8 cellular contexts compared by ENCODE assay signal in genomic region chr12:71687172-71687571, GRCh38. TPM values are rescaled to one million over a fixed set of nuclear protein-coding genes. Genes with fewer than 3 reads are reported as not detected.
A peak's percentile ranks its signal among the peaks of the same experiment; 100 is the strongest.
DNase-seq lines count a peak whose midpoint lies in the region; ATAC-seq and TF ChIP-seq lines count a peak whose summit lies in the region.
"Not testable (repeated sequence)": the region's sequence is repeated elsewhere in the genome, so short reads cannot be mapped to it uniquely, and the experiment has no call there.

No MANE protein-coding gene starts in this region.

- POLR2A ChIA-PET in activated CD4-positive, alpha-beta memory T cell treated with anti-CD3 and anti-CD28 coated beads for 36 hours (lab: Charles Lee), result interaction anchor here (0.7 to 4.7 kb wide), 2 partner anchors 23 to 179 kb away, joined by 4 to 132 read pairs; partner anchors contain the start of genes THAP2 and ZFC3H1

- H3F3A ChIP-seq in DOHH2 (ENCODE audit: control insufficient read depth, insufficient read depth) (peaks cover 40% of the 10 kb centered on the region), MM.1S (ENCODE audit: insufficient read depth, low read length) (peaks cover 56% of the 10 kb centered on the region)

- H3K4me1 ChIP-seq in DOHH2 (ENCODE audit: control insufficient read depth, low read length) (peaks cover 69% of the 10 kb centered on the region), mammary epithelial cell (ENCODE audit: insufficient read depth, low read length) (peaks cover 11% of the 10 kb centered on the region), gastrocnemius medialis (peaks cover 39 to 55% of the 10 kb centered on the region in 2 donors), vagina (peaks cover 35% of the 10 kb centered on the region)
- not testable (repeated sequence) for H3K4me1 ChIP-seq in MM.1S (ENCODE audit: low read length)

- DNase-seq in MM.1S; activated CD4-positive, alpha-beta memory T cell treated with anti-CD3 and anti-CD28 coated beads for 36 hours; mammary epithelial cell; fibroblast of villous mesenchyme (ENCODE audit: low read depth); mesothelial cell of epicardium (ENCODE audit: low spot score in 2 of 2, unreplicated experiment in 2 of 2); gastrocnemius medialis; vagina (ENCODE audit: extremely low spot score in 2 of 2): not testable (repeated sequence)

- not testable (repeated sequence) for H4K20me1 ChIP-seq in DOHH2 (ENCODE audit: control insufficient read depth, insufficient read depth, low read depth, low read length); MM.1S (ENCODE audit: insufficient read depth, low read length); mammary epithelial cell (ENCODE audit: insufficient read depth, low read length)

- H3K9me3 ChIP-seq in DOHH2 (ENCODE audit: control insufficient read depth, insufficient read depth, low read length); MM.1S (replicated peaks; ENCODE audit: insufficient read depth, low read length); mammary epithelial cell (replicated peaks; ENCODE audit: insufficient read depth, low read length); gastrocnemius medialis; vagina: not testable (repeated sequence)

- TF ChIP-seq CTCF in DOHH2 (IDR thresholded peaks at IDR 0.05; ENCODE audit: low read depth, low read length, poor library complexity, severe bottlenecking); MM.1S (IDR thresholded peaks at IDR 0.05; ENCODE audit: low read length); mammary epithelial cell (conservative IDR thresholded peaks at IDR 0.05 in 1 of 2, IDR thresholded peaks at IDR 0.05 in 1 of 2; ENCODE audit: extremely low read depth in 1 of 2, insufficient read depth in 1 of 2, low read depth in 1 of 2, low read length in 2 of 2); fibroblast of villous mesenchyme (IDR thresholded peaks at IDR 0.05; ENCODE audit: insufficient read depth, low read depth, low read length); mesothelial cell of epicardium (IDR thresholded peaks at IDR 0.05; ENCODE audit: unreplicated experiment); gastrocnemius medialis (IDR thresholded peaks at IDR 0.05 in 4 of 5, conservative IDR thresholded peaks at IDR 0.05 in 1 of 5); vagina (IDR thresholded peaks at IDR 0.05): not testable (repeated sequence)

- peaks cover 28% of the 10 kb centered on the region for H3K36me3 ChIP-seq in DOHH2 (ENCODE audit: control insufficient read depth, low read length)
- not testable (repeated sequence) for H3K36me3 ChIP-seq in MM.1S (replicated peaks; ENCODE audit: insufficient read depth, low read length); mammary epithelial cell (ENCODE audit: insufficient read depth, low read length); gastrocnemius medialis; vagina

- not testable (repeated sequence) for H3K36me3 Mint-ChIP-seq in activated CD4-positive, alpha-beta memory T cell treated with anti-CD3 and anti-CD28 coated beads for 36 hours; mesothelial cell of epicardium

- H3K4me3 ChIP-seq in DOHH2 (ENCODE audit: low read length) (peak overlapping the region; percentile 81), MM.1S (ENCODE audit: low read length) (peak overlapping the region; percentile 75), mammary epithelial cell (replicated peaks in 1 of 3; ENCODE audit: insufficient read depth in 1 of 3, low read depth in 2 of 3, low read length in 3 of 3) (peak overlapping the region; percentile 86 to 97 (median 89)), fibroblast of villous mesenchyme (ENCODE audit: low read depth, low read length) (peak overlapping the region; percentile 85), gastrocnemius medialis (peak overlapping the region; percentile 62 to 82 (median 71)), vagina (peak overlapping the region; percentile 74 to 85)

- H3K9ac ChIP-seq in MM.1S (ENCODE audit: low read length) (peak overlapping the region; percentile 81), mammary epithelial cell (ENCODE audit: insufficient read depth, low read length) (peak overlapping the region; percentile 13)

- H3K4me3 Mint-ChIP-seq in activated CD4-positive, alpha-beta memory T cell treated with anti-CD3 and anti-CD28 coated beads for 36 hours, result peak overlapping the region; percentile 12
- H3K4me3 Mint-ChIP-seq in mesothelial cell of epicardium, result peak overlapping the region; percentile 90

- CTCF ChIA-PET in activated CD4-positive, alpha-beta memory T cell treated with anti-CD3 and anti-CD28 coated beads for 36 hours (lab: Charles Lee), result interaction anchor here (0.7 to 4.7 kb wide), 6 partner anchors 17 to 61 kb away, joined by 3 to 37 read pairs (median 10); partner anchors contain the start of genes THAP2 and ZFC3H1
- CTCF ChIA-PET in mammary epithelial cell (lab: Charles Lee; ENCODE audit: low non-redundant PET), result interaction anchor here (0.7 kb wide), 1 partner anchor 23 kb away, joined by 6 read pairs; no protein-coding TSS in a partner anchor

- not testable (repeated sequence) for H3K9me2 ChIP-seq in DOHH2 (replicated peaks; ENCODE audit: control insufficient read depth, low read length); MM.1S (replicated peaks; ENCODE audit: insufficient read depth, low read length)

- not testable (repeated sequence) for ATAC-seq in gastrocnemius medialis

- H3K4me2 ChIP-seq in DOHH2 (ENCODE audit: low read length) (peak overlapping the region; percentile 89), MM.1S (ENCODE audit: low read depth, low read length) (peak overlapping the region; percentile 93), mammary epithelial cell (ENCODE audit: insufficient read depth, low read depth, low read length) (peak overlapping the region; percentile 92)

- peaks cover 56% of the 10 kb centered on the region for H3K79me2 ChIP-seq in DOHH2 (ENCODE audit: control insufficient read depth, low read length)
- peaks cover 42% of the 10 kb centered on the region for H3K79me2 ChIP-seq in MM.1S (ENCODE audit: low read length)
- H3K79me2 ChIP-seq in mammary epithelial cell (ENCODE audit: insufficient read depth, low read length), result peaks cover 16% of the 10 kb centered on the region

- intact Hi-C loops in activated CD4-positive, alpha-beta memory T cell treated with anti-CD3 and anti-CD28 coated beads for 36 hours (cut with micrococcal nuclease), result loop anchor here (2.0 kb wide), 2 partner anchors 60 to 154 kb away; no protein-coding TSS in a partner anchor
- intact Hi-C loops in mammary epithelial cell (cut with micrococcal nuclease), result loop anchor here (2.0 kb wide), 2 partner anchors 22 to 68 kb away; partner anchors contain the start of gene RAB21
- intact Hi-C loops in gastrocnemius medialis (cut with DNase I; ENCODE audit: low total_unique reads), result loop anchor here (2.0 to 10.0 kb wide), 4 partner anchors 60 to 542 kb away; no protein-coding TSS in a partner anchor
- intact Hi-C loops in vagina (cut with DNase I), result not testable (repeated sequence)

- H3K27ac Mint-ChIP-seq in activated CD4-positive, alpha-beta memory T cell treated with anti-CD3 and anti-CD28 coated beads for 36 hours; mesothelial cell of epicardium: not testable (repeated sequence)

- in situ Hi-C loops in mammary epithelial cell (cut with MboI; ENCODE audit: low sequenced_read_pairs in 2 of 2), result not testable (repeated sequence)
- in situ Hi-C loops in gastrocnemius medialis (cut with MboI; ENCODE audit: low sequenced_read_pairs in 4 of 4), result loop anchor here in 1 of 4 donors (10.0 kb wide), 1 partner anchor 68 kb away; the partner anchor contains the start of gene RAB21

- BruUV-seq in mammary epithelial cell (replicated peaks; lab: Mats Ljungman, UMichigan), result not testable (repeated sequence)

- peak overlapping the region; percentile 21 for H2AFZ ChIP-seq in MM.1S (ENCODE audit: low read length)
- H2AFZ ChIP-seq in mammary epithelial cell (ENCODE audit: low read depth, low read length), result not testable (repeated sequence)

- dilution Hi-C loops in mammary epithelial cell (cut with HindIII; ENCODE audit: low sequenced_read_pairs), result not testable (repeated sequence)

- not testable (repeated sequence) for H3K9me3 Mint-ChIP-seq in activated CD4-positive, alpha-beta memory T cell treated with anti-CD3 and anti-CD28 coated beads for 36 hours; mesothelial cell of epicardium

- not testable (repeated sequence) for TF ChIP-seq POLR2A in gastrocnemius medialis (IDR thresholded peaks at IDR 0.05); vagina (IDR thresholded peaks at IDR 0.05)

- H3K27me3 ChIP-seq in DOHH2 (ENCODE audit: control insufficient read depth, low read length); MM.1S (replicated peaks; ENCODE audit: insufficient read depth, low read length); mammary epithelial cell (ENCODE audit: insufficient read depth, low read length); gastrocnemius medialis; vagina: not testable (repeated sequence)

- peaks cover 16% of the 10 kb centered on the region for H3K4me1 Mint-ChIP-seq in activated CD4-positive, alpha-beta memory T cell treated with anti-CD3 and anti-CD28 coated beads for 36 hours (ENCODE audit: low read depth)
- H3K4me1 Mint-ChIP-seq in mesothelial cell of epicardium, result peaks cover 26% of the 10 kb centered on the region

- H3K27me3 Mint-ChIP-seq in activated CD4-positive, alpha-beta memory T cell treated with anti-CD3 and anti-CD28 coated beads for 36 hours; mesothelial cell of epicardium (ENCODE audit: low read depth): not testable (repeated sequence)

- peak overlapping the region; percentile 98 for H3K27ac ChIP-seq in DOHH2 (ENCODE audit: low read depth, low read length)
- H3K27ac ChIP-seq in MM.1S (ENCODE audit: low read length), result peak overlapping the region; percentile 82
- H3K27ac ChIP-seq in mammary epithelial cell (ENCODE audit: insufficient read depth, low read depth, low read length), result peak overlapping the region; percentile 81
- H3K27ac ChIP-seq in gastrocnemius medialis, result peak overlapping the region; percentile 87 to 92 (median 90)
- peak overlapping the region; percentile 92 for H3K27ac ChIP-seq in vagina

- WGBS in mammary epithelial cell (ENCODE audit: low coverage, missing lambda C conversion rate), result 78% methylated on average over 11 of the region's 11 CpGs

RNA-seq across cellular contexts. Expression of gene TMEM19, which starts 1.3 kb away (rescaled TPM):
- 10 to 100 TPM; 10.8 to 11.7 TPM for total RNA-seq in activated CD4-positive, alpha-beta memory T cell treated with anti-CD3 and anti-CD28 coated beads for 36 hours
- total RNA-seq in mammary epithelial cell (10 to 100 TPM; 22.1 to 41.7 TPM), fibroblast of villous mesenchyme (24.8 and 37.1 TPM in 2 replicates), mesothelial cell of epicardium (14.0 to 20.2 TPM (median 17.3 TPM) in 3 replicates), gastrocnemius medialis (10 to 100 TPM in 3 of 4 donors, 1 to 10 TPM in 1; 9.3 to 47.0 (median 21.4) TPM), vagina (19.6 TPM)
- 23.6 TPM for polyA plus RNA-seq in mammary epithelial cell
- 21.6 TPM for polyA minus RNA-seq in mammary epithelial cell

RNA-seq across cellular contexts. Expression of gene THAP2, which starts 23.1 kb away (rescaled TPM):
- 1 to 10 TPM; 9.4 to 9.5 TPM for total RNA-seq in activated CD4-positive, alpha-beta memory T cell treated with anti-CD3 and anti-CD28 coated beads for 36 hours
- total RNA-seq in mammary epithelial cell, result 1 to 10 TPM; 3.8 to 5.5 TPM
- polyA plus RNA-seq in mammary epithelial cell, result 1.1 TPM
- not detected for polyA minus RNA-seq in mammary epithelial cell
- 2.6 and 6.0 TPM in 2 replicates for total RNA-seq in fibroblast of villous mesenchyme
- total RNA-seq in mesothelial cell of epicardium, result 7.8 to 8.9 TPM (median 8.9 TPM) in 3 replicates
- total RNA-seq in gastrocnemius medialis, result 1 to 10 TPM in 3 of 4 donors, under 1 TPM in 1; 0.93 to 6.6 (median 3.2) TPM
- total RNA-seq in vagina, result 4.7 TPM

RNA-seq across cellular contexts. Expression of gene ZFC3H1, which starts 23.5 kb away (rescaled TPM):
- total RNA-seq in activated CD4-positive, alpha-beta memory T cell treated with anti-CD3 and anti-CD28 coated beads for 36 hours, result 10 to 100 TPM; 55.9 to 64.9 TPM
- total RNA-seq in mammary epithelial cell (10 to 100 TPM; 31.2 to 50.2 TPM), fibroblast of villous mesenchyme (34.5 and 47.1 TPM in 2 replicates), mesothelial cell of epicardium (53.5 to 55.5 TPM (median 55.3 TPM) in 3 replicates), gastrocnemius medialis (10 to 100 TPM in 2 of 4 donors, 1 to 10 TPM in 2; 6.5 to 26.4 (median 9.1) TPM), vagina (121 TPM)
- 13.6 TPM for polyA plus RNA-seq in mammary epithelial cell
- polyA minus RNA-seq in mammary epithelial cell, result 12.2 TPM
